Comparison of ENCODE assay signal across 8 cellular contexts in genomic region chr4:75723117-75723801, GRCh38. TPM values are rescaled to one million over a fixed set of nuclear protein-coding genes. Genes with fewer than 3 reads are reported as not detected.
A peak's percentile ranks its signal among the peaks of the same experiment; 100 is the strongest.
DNase-seq lines count a peak whose midpoint lies in the region; ATAC-seq and TF ChIP-seq lines count a peak whose summit lies in the region.

No MANE protein-coding gene starts in this region.

- no peaks in the 10 kb centered on the region for H3K9me3 ChIP-seq in OCI-LY7 (ENCODE audit: low read length)

- peaks cover 29 to 39% of the 10 kb centered on the region in 2 donors for H3K4me1 Mint-ChIP-seq in effector memory CD8-positive, alpha-beta T cell (ENCODE audit: low read depth in 2 of 2)
- H3K4me1 Mint-ChIP-seq in naive thymus-derived CD8-positive, alpha-beta T cell, result peaks cover 24 to 60% (median 41%) of the 10 kb centered on the region in 4 donors

- H3K27me3 Mint-ChIP-seq in effector memory CD8-positive, alpha-beta T cell, result no peaks in the 10 kb centered on the region
- H3K27me3 Mint-ChIP-seq in naive thymus-derived CD8-positive, alpha-beta T cell, result no peaks in the 10 kb centered on the region

- H3K9me3 Mint-ChIP-seq in effector memory CD8-positive, alpha-beta T cell, result no peaks in the 10 kb centered on the region
- H3K9me3 Mint-ChIP-seq in naive thymus-derived CD8-positive, alpha-beta T cell, result no peaks in the 10 kb centered on the region

- H3K27ac Mint-ChIP-seq in effector memory CD8-positive, alpha-beta T cell, result peak overlapping the region; percentile 99 to 100
- peak overlapping the region; percentile 94 to 100 (median 98) for H3K27ac Mint-ChIP-seq in naive thymus-derived CD8-positive, alpha-beta T cell

- peak overlapping the region; percentile 81; the same call in 1 of the 2 replicates for H2AFZ ChIP-seq in OCI-LY7 (ENCODE audit: low read length)

- POLR2A ChIA-PET in OCI-LY7 (lab: Charles Lee), result interaction anchor here (0.6 to 3.5 kb wide), 14 partner anchors 7 to 1632 kb away, joined by 3 to 19 read pairs (median 4); partner anchors contain the start of gene G3BP2
- POLR2A ChIA-PET in naive thymus-derived CD8-positive, alpha-beta T cell (lab: Charles Lee), result interaction anchor here (0.5 to 3.5 kb wide), 14 partner anchors 11 to 1492 kb away, joined by 3 to 77 read pairs (median 4); partner anchors contain the start of genes CDKL2, G3BP2, NAAA and NUP54

- no TSS peak for BruUV-seq in OCI-LY7 (replicated peaks; lab: Mats Ljungman, UMichigan)

- H3K36me3 Mint-ChIP-seq in effector memory CD8-positive, alpha-beta T cell (ENCODE audit: insufficient read depth), result peaks cover 19% of the 10 kb centered on the region
- peaks cover 0 to 5% (median 1%) of the 10 kb centered on the region in 3 donors for H3K36me3 Mint-ChIP-seq in naive thymus-derived CD8-positive, alpha-beta T cell

- H3K36me3 ChIP-seq in OCI-LY7 (ENCODE audit: insufficient read depth, low read length), result peaks cover 6% of the 10 kb centered on the region

- TF ChIP-seq CTCF in OCI-LY7 (conservative IDR thresholded peaks at IDR 0.05; ENCODE audit: low read length), result no peak

- H3K4me1 ChIP-seq in OCI-LY7 (ENCODE audit: insufficient read depth, low read length, poor library complexity, severe bottlenecking), result peaks cover 38% of the 10 kb centered on the region

- H4K20me1 ChIP-seq in OCI-LY7 (ENCODE audit: insufficient read depth, low read length), result peaks cover 5% of the 10 kb centered on the region; the same call in 1 of the 2 replicates

- peak overlapping the region; percentile 100 for H3K4me3 Mint-ChIP-seq in effector memory CD8-positive, alpha-beta T cell
- peak overlapping the region; percentile 92 to 100 (median 99) for H3K4me3 Mint-ChIP-seq in naive thymus-derived CD8-positive, alpha-beta T cell

- H3K27ac ChIP-seq in OCI-LY7 (ENCODE audit: low read depth, low read length, poor library complexity, severe bottlenecking), result peak overlapping the region; percentile 76

- H3K4me2 ChIP-seq in OCI-LY7 (ENCODE audit: low read length), result peak overlapping the region; percentile 74

- no peak for ATAC-seq in effector memory CD8-positive, alpha-beta T cell (replicated peaks)
- ATAC-seq in naive thymus-derived CD8-positive, alpha-beta T cell, result no peak
- ATAC-seq in HG03342 (IDR thresholded peaks at IDR 0.05; ENCODE audit: unreplicated experiment), result no peak
- no peak for ATAC-seq in GM21526 (IDR thresholded peaks at IDR 0.05; ENCODE audit: low FRiP score, unreplicated experiment)

- CTCF ChIA-PET in OCI-LY7 (lab: Charles Lee; ENCODE audit: unreplicated experiment), result interaction anchor here (0.7 to 1.5 kb wide), 4 partner anchors 11 to 125 kb away, joined by 4 to 6 read pairs (median 4); no protein-coding TSS in a partner anchor

- intact Hi-C loops in OCI-LY7 (cut with micrococcal nuclease; ENCODE audit: unreplicated experiment), result no loop called here

- DNase-seq in NCI-H524 (lab: John Stamatoyannopoulos, UW) (peak; percentile 1 to 29), NCI-H524 treated with DMSO at 0.1 percent for 48 hours (lab: John Stamatoyannopoulos, UW) (no peak), OCI-LY7 (ENCODE audit: low spot score) (no peak), ecto neural progenitor cell (ENCODE audit: low spot score) (no peak)
- no peak for DNase-seq in effector memory CD8-positive, alpha-beta T cell
- DNase-seq in naive thymus-derived CD8-positive, alpha-beta T cell, result no peak

- peaks cover 43% of the 10 kb centered on the region for H3K79me2 ChIP-seq in OCI-LY7 (ENCODE audit: insufficient read depth, low read depth, low read length)

- no peaks in the 10 kb centered on the region for H3K9me2 ChIP-seq in OCI-LY7 (ENCODE audit: insufficient read depth, low read length)

- H3K4me3 ChIP-seq in OCI-LY7 (ENCODE audit: low read depth, low read length, poor library complexity, severe bottlenecking), result peak overlapping the region; percentile 84

RNA-seq across cellular contexts. Expression of gene USO1, which starts 1.1 kb away (rescaled TPM):
- total RNA-seq in OCI-LY7 (2014; rRNA removed; shearing (Covaris generic)), result 38.0 and 40.5 TPM in 2 replicates
- total RNA-seq in OCI-LY7 (2022), result 54.6 and 57.3 TPM in 2 replicates
- total RNA-seq in naive thymus-derived CD8-positive, alpha-beta T cell, result 10 to 100 TPM; 32.3 to 36.6 TPM
- 10 to 100 TPM; 22.0 to 26.5 (median 24.4) TPM for polyA plus RNA-seq in naive thymus-derived CD8-positive, alpha-beta T cell

RNA-seq across cellular contexts. Expression of gene G3BP2, which starts 50.0 kb away (rescaled TPM):
- total RNA-seq in OCI-LY7 (2014; rRNA removed; shearing (Covaris generic)), result 55.9 and 56.7 TPM in 2 replicates
- 137 and 147 TPM in 2 replicates for total RNA-seq in OCI-LY7 (2022)
- total RNA-seq in naive thymus-derived CD8-positive, alpha-beta T cell, result 100 to 1,000 TPM; 172 to 190 TPM
- polyA plus RNA-seq in naive thymus-derived CD8-positive, alpha-beta T cell, result 100 to 1,000 TPM; 116 to 125 (median 121) TPM

Comparison
In these comparisons a context has a peak if more than half of its experiments do, and no peak if none do; other contexts are left out.
1. DNase-seq: peak in NCI-H524 (2 of 2); none in NCI-H524 treated with DMSO at 0.1 percent for 48 hours (single experiment), OCI-LY7 (single experiment), effector memory CD8-positive, alpha-beta T cell (0 of 3), naive thymus-derived CD8-positive, alpha-beta T cell (0 of 10) and ecto neural progenitor cell (single experiment).